In genomic region chr7:16609842-16610450, GRCh38 we compare ENCODE assay signal across 11 cellular contexts. TPM values are rescaled to one million over a fixed set of nuclear protein-coding genes. Genes with fewer than 3 reads are reported as not detected.
A peak's percentile ranks its signal among the peaks of the same experiment; 100 is the strongest.
DNase-seq lines count a peak whose midpoint lies in the region; ATAC-seq and TF ChIP-seq lines count a peak whose summit lies in the region.
"Had no signal": no experiment of that assay in that cellular context is flagged by ENCODE, and none has a peak within 500 bp of the region (broad histone marks: within the 10 kb centered on the region; RNA-seq: fewer than 3 reads in every experiment).

No MANE protein-coding gene starts in this region.

- H3K36me3 ChIP-seq in BE2C = no peaks in the 10 kb centered on the region; the same call in 1 of the 2 replicates

- no peaks in the 10 kb centered on the region for H3K9me3 Mint-ChIP-seq in progenitor cell of endocrine pancreas (ENCODE audit: low read depth)
- H3K9me3 Mint-ChIP-seq in MCF 10A (ENCODE audit: unreplicated experiment) = no peaks in the 10 kb centered on the region
- no peaks in the 10 kb centered on the region for H3K9me3 Mint-ChIP-seq in activated naive CD4-positive, alpha-beta T cell treated with anti-CD3 and anti-CD28 coated beads, Interleukin-2, amount 50 U/mL, for 72 hours
- H3K9me3 Mint-ChIP-seq in immature natural killer cell = no peaks in the 10 kb centered on the region
- H3K9me3 Mint-ChIP-seq: dendritic cell treated with granulocyte-macrophage colony-stimulating factor and Interleukin-4, amounts not matched to agents 40 ng/mL and 50 ng/mL, for 4 days had no signal

- POLR2A ChIA-PET in MCF 10A (lab: Yijun Ruan, JAX) = no interaction called here

- no peak overlapping the region for H3K4me3 Mint-ChIP-seq in progenitor cell of endocrine pancreas (ENCODE audit: low read depth)
- H3K4me3 Mint-ChIP-seq in MCF 10A (ENCODE audit: unreplicated experiment) = no peak overlapping the region
- H3K4me3 Mint-ChIP-seq in immature natural killer cell = no peak overlapping the region
- H3K4me3 Mint-ChIP-seq: dendritic cell treated with granulocyte-macrophage colony-stimulating factor and Interleukin-4, amounts not matched to agents 40 ng/mL and 50 ng/mL, for 4 days had no signal

- H3K4me3 ChIP-seq in BE2C (ENCODE audit: low read depth, low read length) = no peak overlapping the region

- H3K27ac Mint-ChIP-seq in progenitor cell of endocrine pancreas = peak overlapping the region; percentile 88
- no peak overlapping the region for H3K27ac Mint-ChIP-seq in MCF 10A (ENCODE audit: low read depth, unreplicated experiment)
- no peak overlapping the region for H3K27ac Mint-ChIP-seq in activated naive CD4-positive, alpha-beta T cell treated with anti-CD3 and anti-CD28 coated beads, Interleukin-2, amount 50 U/mL, for 72 hours
- no peak overlapping the region for H3K27ac Mint-ChIP-seq in immature natural killer cell
- H3K27ac Mint-ChIP-seq: dendritic cell treated with granulocyte-macrophage colony-stimulating factor and Interleukin-4, amounts not matched to agents 40 ng/mL and 50 ng/mL, for 4 days had no signal

- H3K36me3 Mint-ChIP-seq in progenitor cell of endocrine pancreas (ENCODE audit: insufficient read depth) (peaks cover 30% of the 10 kb centered on the region), MCF 10A (ENCODE audit: insufficient read depth, unreplicated experiment) (peaks cover 34% of the 10 kb centered on the region), immature natural killer cell (peaks cover 13 to 41% (median 34%) of the 10 kb centered on the region in 3 donors)
- peaks cover 0 to 6% of the 10 kb centered on the region in 2 donors for H3K36me3 Mint-ChIP-seq in activated naive CD4-positive, alpha-beta T cell treated with anti-CD3 and anti-CD28 coated beads, Interleukin-2, amount 50 U/mL, for 72 hours

- ATAC-seq in GM19035 (IDR thresholded peaks at IDR 0.05; ENCODE audit: unreplicated experiment) (peak; percentile 71), HG02938 (IDR thresholded peaks at IDR 0.05; ENCODE audit: unreplicated experiment) (peak; percentile 98)
- ATAC-seq in activated naive CD4-positive, alpha-beta T cell treated with anti-CD3 and anti-CD28 coated beads, Interleukin-2, amount 50 U/mL, for 72 hours = no peak

- H3K27me3 Mint-ChIP-seq in progenitor cell of endocrine pancreas = no peaks in the 10 kb centered on the region
- no peaks in the 10 kb centered on the region for H3K27me3 Mint-ChIP-seq in MCF 10A (ENCODE audit: insufficient read depth, unreplicated experiment)
- no peaks in the 10 kb centered on the region for H3K27me3 Mint-ChIP-seq in immature natural killer cell (ENCODE audit: low read depth in 3 of 3)
- H3K27me3 Mint-ChIP-seq: dendritic cell treated with granulocyte-macrophage colony-stimulating factor and Interleukin-4, amounts not matched to agents 40 ng/mL and 50 ng/mL, for 4 days had no signal

- H3K4me1 Mint-ChIP-seq in progenitor cell of endocrine pancreas (ENCODE audit: low read depth) (peaks cover 21% of the 10 kb centered on the region), MCF 10A (ENCODE audit: insufficient read depth, unreplicated experiment) (no peaks in the 10 kb centered on the region), immature natural killer cell (no peaks in the 10 kb centered on the region)

- BruUV-seq in MCF 10A (replicated peaks; lab: Mats Ljungman, UMichigan) = no TSS peak

- no peaks in the 10 kb centered on the region for H3K27me3 ChIP-seq in BE2C

- H3K9me3 ChIP-seq in BE2C = no peaks in the 10 kb centered on the region

- DNase-seq in NCI-H526 treated with DMSO at 0.1 percent for 48 hours (lab: John Stamatoyannopoulos, UW) (peak; percentile 91), progenitor cell of endocrine pancreas (ENCODE audit: low spot score, unreplicated experiment) (no peak), BE2C (no peak), MCF 10A (ENCODE audit: unreplicated experiment) (no peak), immature natural killer cell (no peak)
- no peak for DNase-seq in activated naive CD4-positive, alpha-beta T cell treated with anti-CD3 and anti-CD28 coated beads, Interleukin-2, amount 50 U/mL, for 72 hours (ENCODE audit: low spot score in 2 of 2)
- DNase-seq: activated T-cell treated with anti-CD3 and anti-CD28 coated beads, Interleukin-2, amount 50 U/mL, for 48 hours; NCI-H2081 had no signal

- TF ChIP-seq CTCF in progenitor cell of endocrine pancreas (IDR thresholded peaks at IDR 0.05; ENCODE audit: unreplicated experiment) = no peak
- TF ChIP-seq CTCF in BE2C (IDR thresholded peaks at IDR 0.05; ENCODE audit: low read depth, low read length) = no peak
- TF ChIP-seq CTCF in MCF 10A (IDR thresholded peaks at IDR 0.05; ENCODE audit: unreplicated experiment) = no peak

- intact Hi-C loops in MCF 10A (cut with micrococcal nuclease) = loop anchor here (1.0 kb wide), 1 partner anchor 21 kb away; no protein-coding TSS in a partner anchor

- H3K4me1 ChIP-seq in BE2C = no peaks in the 10 kb centered on the region

- CTCF ChIA-PET in MCF 10A (lab: Yijun Ruan, JAX) = interaction anchor here (0.7 kb wide), 1 partner anchor 11 kb away, joined by 3 read pairs; no protein-coding TSS in a partner anchor

RNA-seq across cellular contexts. Expression of gene ANKMY2, which starts 35.6 kb away (rescaled TPM):
- 26.4 and 26.5 TPM in 2 replicates for total RNA-seq in progenitor cell of endocrine pancreas
- 12.6 TPM for polyA plus RNA-seq in BE2C (2012; ENCODE audit: insufficient read depth, insufficient read length, low read depth)
- 14.3 and 15.3 TPM in 2 replicates for total RNA-seq in MCF 10A (2022)
- 10 to 100 TPM in 1 of 2 donors, 1 to 10 TPM in 1; 9.7 to 12.0 TPM for total RNA-seq in activated naive CD4-positive, alpha-beta T cell treated with anti-CD3 and anti-CD28 coated beads, Interleukin-2, amount 50 U/mL, for 72 hours
- 10 to 100 TPM; 22.2 to 30.5 (median 24.3) TPM for polyA plus RNA-seq in immature natural killer cell

RNA-seq across cellular contexts. Expression of gene BZW2, which starts 36.0 kb away (rescaled TPM):
- 72.7 and 75.6 TPM in 2 replicates for total RNA-seq in progenitor cell of endocrine pancreas
- polyA plus RNA-seq in BE2C (2012; ENCODE audit: insufficient read depth, insufficient read length, low read depth) = 163 TPM
- total RNA-seq in MCF 10A (2022) = 41.0 and 85.4 TPM in 2 replicates
- total RNA-seq in activated naive CD4-positive, alpha-beta T cell treated with anti-CD3 and anti-CD28 coated beads, Interleukin-2, amount 50 U/mL, for 72 hours = 10 to 100 TPM; 83.2 to 94.1 TPM
- 10 to 100 TPM; 35.8 to 47.8 (median 41.2) TPM for polyA plus RNA-seq in immature natural killer cell

Comparison
In these comparisons a context has a peak if more than half of its experiments do, and no peak if none do; other contexts are left out.
1. ATAC-seq: peak in GM19035 (single experiment) and HG02938 (single experiment); none in activated naive CD4-positive, alpha-beta T cell treated with anti-CD3 and anti-CD28 coated beads, Interleukin-2, amount 50 U/mL, for 72 hours (0 of 2).